Comparison of ENCODE assay signal across 24 cellular contexts in the genomic region with DNA sequence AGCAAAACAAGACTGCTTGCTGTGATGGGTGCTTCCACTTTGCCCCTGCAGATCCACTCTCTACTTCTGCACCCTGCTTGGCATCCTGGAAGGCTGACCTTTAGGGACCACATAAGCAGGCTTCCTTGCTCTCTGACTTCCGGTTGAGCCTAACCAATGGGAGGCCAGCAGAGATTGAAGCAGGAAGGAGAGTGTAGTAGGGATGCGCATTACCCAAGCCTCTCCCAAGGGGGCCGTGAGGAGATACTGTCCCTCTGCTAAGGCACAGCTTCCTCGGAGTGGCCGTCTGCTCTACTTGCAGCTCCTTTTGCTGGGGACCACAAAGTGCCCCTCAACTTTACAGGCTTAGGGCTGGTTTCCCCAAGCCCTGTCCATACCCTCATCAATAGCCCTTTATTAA.
A peak's percentile ranks its signal among the peaks of the same experiment; 100 is the strongest.
DNase-seq lines count a peak whose midpoint lies in the region; ATAC-seq and TF ChIP-seq lines count a peak whose summit lies in the region.
"Had no signal": no experiment of that assay in that cellular context is flagged by ENCODE, and none has a peak within 500 bp of the region (broad histone marks: within the 10 kb centered on the region; RNA-seq: fewer than 3 reads in every experiment).

No MANE protein-coding gene starts in this region.

- H2BK20ac ChIP-seq in H9 (ENCODE audit: low read depth, low read length, poor library complexity, severe bottlenecking) = no peak overlapping the region

- no peaks in the 10 kb centered on the region for H3K23me2 ChIP-seq in H9 (ENCODE audit: insufficient read length, low read depth, low read length, poor library complexity, severe bottlenecking)

- H3K4me1 Mint-ChIP-seq in H9 = peaks cover 0 to 5% of the 10 kb centered on the region in 2 experiments; a peak in 2 of 4 replicates
- peaks cover 23% of the 10 kb centered on the region for H3K4me1 Mint-ChIP-seq in WTC11
- H3K4me1 Mint-ChIP-seq: CD4-positive, alpha-beta memory T cell had no signal

- no peak overlapping the region for H3K18ac ChIP-seq in H9 (ENCODE audit: insufficient read length, low read depth, low read length)

- H3K27ac Mint-ChIP-seq in H9 = no peak overlapping the region
- no peak overlapping the region for H3K27ac Mint-ChIP-seq in WTC11
- H3K27ac Mint-ChIP-seq: CD4-positive, alpha-beta memory T cell had no signal

- H3K4ac ChIP-seq in H9 (ENCODE audit: low read depth, low read length) = no peak overlapping the region

- H3T11ph ChIP-seq in H9 (ENCODE audit: low read length) = no peak overlapping the region

- no peak overlapping the region for H3K4me2 ChIP-seq in H9 (ENCODE audit: insufficient read depth, insufficient read length, low read length)
- H3K4me2 ChIP-seq: A549 had no signal

- no peaks in the 10 kb centered on the region for H3K79me2 ChIP-seq in H9 (ENCODE audit: insufficient read depth, low read length)

- H2AFZ ChIP-seq in H9 (ENCODE audit: low read length) = no peak overlapping the region

- H3K4me1 ChIP-seq in H9 (ENCODE audit: insufficient read depth, low read length) (no peaks in the 10 kb centered on the region; the same call in 1 of the 2 replicates), right cardiac atrium (ENCODE audit: control insufficient read depth, insufficient read depth, low read length) (no peaks in the 10 kb centered on the region)
- H3K4me1 ChIP-seq: A549, Caco-2, SJSA1 had no signal

- H3K14ac ChIP-seq in H9 (ENCODE audit: insufficient read depth, low read length) = no peak overlapping the region

- CTCF ChIA-PET in WTC11 (lab: Charles Lee) = no interaction called here

- no peak overlapping the region for H3K9ac ChIP-seq in H9 (ENCODE audit: extremely low read depth, insufficient read length, low read length)

- H3K27me3 Mint-ChIP-seq in H9 (ENCODE audit: low read depth) (no peaks in the 10 kb centered on the region), WTC11 (ENCODE audit: low read depth) (no peaks in the 10 kb centered on the region)
- H3K27me3 Mint-ChIP-seq: CD4-positive, alpha-beta memory T cell had no signal

- peak; percentile 98 for ATAC-seq in WTC11
- ATAC-seq in GM18498 (IDR thresholded peaks at IDR 0.05; ENCODE audit: unreplicated experiment) = no peak
- no peak for ATAC-seq in right cardiac atrium
- ATAC-seq: A549 had no signal

- H3K36me3 Mint-ChIP-seq in H9 (ENCODE audit: insufficient read depth in 1 of 3, low read depth in 3 of 3) (no peaks in the 10 kb centered on the region), WTC11 (no peaks in the 10 kb centered on the region)
- H3K36me3 Mint-ChIP-seq: CD4-positive, alpha-beta memory T cell had no signal

- H3K27me3 ChIP-seq in H9 (ENCODE audit: insufficient read depth, low read length) (no peaks in the 10 kb centered on the region), right cardiac atrium (ENCODE audit: control insufficient read depth, insufficient read depth) (no peaks in the 10 kb centered on the region)
- H3K27me3 ChIP-seq: SJSA1 had no signal

- H3K4me3 Mint-ChIP-seq in H9 = no peak overlapping the region
- no peak overlapping the region for H3K4me3 Mint-ChIP-seq in WTC11
- H3K4me3 Mint-ChIP-seq: CD4-positive, alpha-beta memory T cell had no signal

- H4K8ac ChIP-seq in H9 (replicated peaks; ENCODE audit: insufficient read length, low read depth, low read length) = no peak overlapping the region

- H3K9me3 ChIP-seq in H9 (ENCODE audit: control insufficient read depth, low read depth, low read length) (no peaks in the 10 kb centered on the region), right cardiac atrium (ENCODE audit: control insufficient read depth, low read length) (no peaks in the 10 kb centered on the region)
- H3K9me3 ChIP-seq: A549, Caco-2, SJSA1 had no signal

- no peak overlapping the region for H2BK5ac ChIP-seq in H9 (ENCODE audit: insufficient read length, low read length)

- H3K9me3 Mint-ChIP-seq in H9 (no peaks in the 10 kb centered on the region), WTC11 (no peaks in the 10 kb centered on the region)

- H2AK5ac ChIP-seq in H9 (ENCODE audit: insufficient read length, low read length) = no peak overlapping the region

- H2BK12ac ChIP-seq in H9 (ENCODE audit: insufficient read length, low read depth, low read length) = no peak overlapping the region

- TF ChIP-seq CTCF in H9 (conservative IDR thresholded peaks at IDR 0.05) = peak; percentile 28; the same call in 2 of the 3 replicates
- TF ChIP-seq CTCF in WTC11 (IDR thresholded peaks at IDR 0.05) = no peak

- no peak overlapping the region for H3K23ac ChIP-seq in H9 (ENCODE audit: insufficient read length, low read depth, low read length)

- H2BK120ac ChIP-seq in H9 (ENCODE audit: low read depth, low read length, poor library complexity, severe bottlenecking) = no peak overlapping the region

- no peak overlapping the region for H3K27ac ChIP-seq in H9 (ENCODE audit: insufficient read length, low read depth, low read length)
- no peak overlapping the region for H3K27ac ChIP-seq in right cardiac atrium (ENCODE audit: low read length)
- H3K27ac ChIP-seq: A549, SJSA1 had no signal

- H2BK15ac ChIP-seq in H9 (ENCODE audit: low read depth, low read length) = no peak overlapping the region

- no CpG with 5 or more reads among the region's 5 CpGs for WGBS in H9 (ENCODE audit: extremely low coverage, insufficient read length, low lambda C conversion rate)
- WGBS in right cardiac atrium = 71% methylated on average over 5 of the region's 5 CpGs

- no peak overlapping the region for H4K91ac ChIP-seq in H9 (ENCODE audit: insufficient read length, low read depth, low read length)

- DNase-seq in H9 = peak; percentile 49
- DNase-seq in WTC11 (ENCODE audit: low spot score) = peak; percentile 30
- DNase-seq in iPS-NIHi11 (ENCODE audit: low spot score) = peak; percentile 43
- DNase-seq in stimulated activated naive CD4-positive, alpha-beta T cell (lab: John Stamatoyannopoulos, UW) = no peak
- no peak for DNase-seq in SK-N-DZ (ENCODE audit: low spot score)
- DNase-seq in right cardiac atrium = no peak
- DNase-seq: AML-193; C1 segment of cervical spinal cord; CD4-positive, alpha-beta memory T cell; GDM1; KG1; MM.1S; NCI-H1048; NCI-H1417; NCI-H1694; NCI-H2081; NCI-H2227 treated with DMSO at 0.1 percent for 48 hours; NCI-H526 treated with DMSO at 0.1 percent for 48 hours; Right ventricle myocardium superior; RPMI8226 had no signal

- H4K20me1 ChIP-seq in H9 (ENCODE audit: control insufficient read depth, insufficient read depth, insufficient read length) = no peaks in the 10 kb centered on the region

- POLR2A ChIA-PET in WTC11 (lab: Charles Lee) = no interaction called here

- H4K5ac ChIP-seq in H9 (ENCODE audit: insufficient read length, low read depth, low read length) = no peak overlapping the region

- no peak overlapping the region for H3K4me3 ChIP-seq in right cardiac atrium (ENCODE audit: low read length)
- H3K4me3 ChIP-seq: A549, SJSA1 had no signal

- H3K56ac ChIP-seq in H9 (ENCODE audit: insufficient read length, low read depth, low read length) = no peak overlapping the region

- H3K79me1 ChIP-seq in H9 (ENCODE audit: insufficient read depth, low read depth, low read length, poor library complexity, severe bottlenecking) = no peaks in the 10 kb centered on the region

- intact Hi-C loops in right cardiac atrium (cut with DNase I) = no loop called here

TF ChIP-seq in WTC11, 78 proteins besides CTCF, POLR2A, EP300 and RAD21:
- no peak for TF ChIP-seq TEAD4 (CRISPR knock-in tag; IDR thresholded peaks at IDR 0.05)
- no peak for TF ChIP-seq GRHL2 (CRISPR knock-in tag; IDR thresholded peaks at IDR 0.05; ENCODE audit: insufficient replicate concordance, severe bottlenecking)
- TF ChIP-seq, protein P1, sequence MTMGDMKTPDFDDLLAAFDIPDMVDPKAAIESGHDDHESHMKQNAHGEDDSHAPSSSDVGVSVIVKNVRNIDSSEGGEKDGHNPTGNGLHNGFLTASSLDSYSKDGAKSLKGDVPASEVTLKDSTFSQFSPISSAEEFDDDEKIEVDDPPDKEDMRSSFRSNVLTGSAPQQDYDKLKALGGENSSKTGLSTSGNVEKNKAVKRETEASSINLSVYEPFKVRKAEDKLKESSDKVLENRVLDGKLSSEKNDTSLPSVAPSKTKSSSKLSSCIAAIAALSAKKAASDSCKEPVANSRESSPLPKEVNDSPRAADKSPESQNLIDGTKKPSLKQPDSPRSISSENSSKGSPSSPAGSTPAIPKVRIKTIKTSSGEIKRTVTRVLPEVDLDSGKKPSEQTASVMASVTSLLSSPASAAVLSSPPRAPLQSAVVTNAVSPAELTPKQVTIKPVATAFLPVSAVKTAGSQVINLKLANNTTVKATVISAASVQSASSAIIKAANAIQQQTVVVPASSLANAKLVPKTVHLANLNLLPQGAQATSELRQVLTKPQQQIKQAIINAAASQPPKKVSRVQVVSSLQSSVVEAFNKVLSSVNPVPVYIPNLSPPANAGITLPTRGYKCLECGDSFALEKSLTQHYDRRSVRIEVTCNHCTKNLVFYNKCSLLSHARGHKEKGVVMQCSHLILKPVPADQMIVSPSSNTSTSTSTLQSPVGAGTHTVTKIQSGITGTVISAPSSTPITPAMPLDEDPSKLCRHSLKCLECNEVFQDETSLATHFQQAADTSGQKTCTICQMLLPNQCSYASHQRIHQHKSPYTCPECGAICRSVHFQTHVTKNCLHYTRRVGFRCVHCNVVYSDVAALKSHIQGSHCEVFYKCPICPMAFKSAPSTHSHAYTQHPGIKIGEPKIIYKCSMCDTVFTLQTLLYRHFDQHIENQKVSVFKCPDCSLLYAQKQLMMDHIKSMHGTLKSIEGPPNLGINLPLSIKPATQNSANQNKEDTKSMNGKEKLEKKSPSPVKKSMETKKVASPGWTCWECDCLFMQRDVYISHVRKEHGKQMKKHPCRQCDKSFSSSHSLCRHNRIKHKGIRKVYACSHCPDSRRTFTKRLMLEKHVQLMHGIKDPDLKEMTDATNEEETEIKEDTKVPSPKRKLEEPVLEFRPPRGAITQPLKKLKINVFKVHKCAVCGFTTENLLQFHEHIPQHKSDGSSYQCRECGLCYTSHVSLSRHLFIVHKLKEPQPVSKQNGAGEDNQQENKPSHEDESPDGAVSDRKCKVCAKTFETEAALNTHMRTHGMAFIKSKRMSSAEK (CRISPR knock-in tag; IDR thresholded peaks at IDR 0.05; ENCODE audit: borderline replicate concordance) = no peak
- TF ChIP-seq JUN (CRISPR knock-in tag; IDR thresholded peaks at IDR 0.05) = no peak
- TF ChIP-seq ZNF121 (CRISPR knock-in tag; IDR thresholded peaks at IDR 0.05) = no peak
- TF ChIP-seq RORB (CRISPR knock-in tag; IDR thresholded peaks at IDR 0.05) = no peak

Comparison
In these comparisons a context has a peak if more than half of its experiments do, and no peak if none do; other contexts are left out.
1. DNase-seq: peak in H9 (single experiment), WTC11 (single experiment) and iPS-NIHi11 (single experiment); none in stimulated activated naive CD4-positive, alpha-beta T cell (0 of 6), SK-N-DZ (single experiment) and right cardiac atrium (0 of 3).